1 cellular context compared by ENCODE assay signal in genomic region chr15:48672206-48672605, GRCh38.
A peak's percentile ranks its signal among the peaks of the same experiment; 100 is the strongest.
TF ChIP-seq lines count a peak whose summit lies in the region.

No MANE protein-coding gene starts in this region.

TF ChIP-seq in GM12878, 131 proteins besides CTCF, POLR2A, EP300 and RAD21:
- no peak for TF ChIP-seq STAT3 (IDR thresholded peaks at IDR 0.05; ENCODE audit: low read depth, low read length)
- TF ChIP-seq SPI1 (IDR thresholded peaks at IDR 0.05; ENCODE audit: borderline replicate concordance, insufficient read depth, low read depth, low read length): peak; percentile 11; the same call in 1 of the 2 replicates
- TF ChIP-seq NR2F1 (conservative IDR thresholded peaks at IDR 0.05): peak; percentile 51; the same call in 1 of the 2 replicates
